ENCODE assay signal across 1 cellular context in genomic region chr12:110354172-110354780, GRCh38.
TF ChIP-seq lines count a peak whose summit lies in the region.

No MANE protein-coding gene starts in this region.

TF ChIP-seq in K562, 482 proteins besides CTCF, POLR2A, EP300 and RAD21 (continued from another document):
- TF ChIP-seq RNF219 (CRISPR knock-in tag; IDR thresholded peaks at IDR 0.05) (no peak), BCOR (IDR thresholded peaks at IDR 0.05) (peak; percentile 97), ZNF121 (CRISPR knock-in tag; conservative IDR thresholded peaks at IDR 0.05) (peak; percentile 100), HNRNPUL1 (IDR thresholded peaks at IDR 0.05; ENCODE audit: low read length) (no peak), ZBTB9 (CRISPR knock-in tag; IDR thresholded peaks at IDR 0.05) (0 out of 2 replicates have a peak, but pooled peaks have one; percentile 20), ZNF174 (CRISPR knock-in tag; IDR thresholded peaks at IDR 0.05) (no peak), ZKSCAN8 (CRISPR knock-in tag; IDR thresholded peaks at IDR 0.05) (peak; percentile 83; the same call in 1 of the 2 replicates), PML (IDR thresholded peaks at IDR 0.05; ENCODE audit: low read length) (peak; percentile 95), MEF2A (IDR thresholded peaks at IDR 0.05; ENCODE audit: control insufficient read depth, low read depth, low read length) (peak; percentile 55; the same call in 1 of the 2 replicates), MAFG (tag; conservative IDR thresholded peaks at IDR 0.05) (peak; percentile 25; the same call in 1 of the 2 replicates), ARID3A (IDR thresholded peaks at IDR 0.05; ENCODE audit: borderline replicate concordance, low read depth, low read length) (peak; percentile 98), ZNF311 (CRISPR knock-in tag; IDR thresholded peaks at IDR 0.05) (peak; percentile 90), DACH1 (IDR thresholded peaks at IDR 0.05; ENCODE audit: partially characterized antibody) (peak; percentile 53), NCOR1 (IDR thresholded peaks at IDR 0.05) (peak; percentile 97), ATF3 (IDR thresholded peaks at IDR 0.05) (peak; percentile 96), ATF3 (CRISPR knock-in tag; conservative IDR thresholded peaks at IDR 0.05) (peak; percentile 94), TAF15 (IDR thresholded peaks at IDR 0.05; ENCODE audit: low read depth, low read length) (no peak), TARDBP (IDR thresholded peaks at IDR 0.05) (no peak), ELF2 (CRISPR knock-in tag; IDR thresholded peaks at IDR 0.05) (no peak), DPF2 (IDR thresholded peaks at IDR 0.05) (peak; percentile 97), SMARCE1 (IDR thresholded peaks at IDR 0.05) (peak; percentile 96), ZMIZ1 (IDR thresholded peaks at IDR 0.05; ENCODE audit: low read depth in 2 of 2, low read length in 2 of 2) (peak in 1 of 2 experiments; percentile 93; a peak in 2 of 4 replicates)
